16 cellular contexts compared by ENCODE assay signal in the genomic region with DNA sequence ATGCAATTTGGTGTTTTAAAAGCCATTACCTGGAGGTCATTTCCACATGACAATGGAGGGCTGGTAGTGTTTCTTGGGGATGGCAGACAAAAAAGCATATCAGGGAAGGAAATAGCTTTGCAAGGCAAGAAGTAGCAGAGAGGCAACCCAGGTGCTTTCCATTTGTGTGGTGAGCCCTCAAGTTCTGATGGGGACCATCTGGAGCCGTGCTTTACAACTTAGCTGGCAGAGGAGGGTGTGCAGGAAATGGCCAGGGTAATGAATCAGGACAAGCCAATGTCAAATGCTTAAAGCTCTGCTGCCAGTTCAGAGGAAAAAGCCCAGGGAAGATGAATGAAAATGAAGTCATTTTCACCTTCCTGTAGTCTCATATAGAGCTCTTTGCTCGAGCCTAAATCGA.
"Had no signal": no experiment of that assay in that cellular context is flagged by ENCODE, and none has a peak within 500 bp of the region (broad histone marks: within the 10 kb centered on the region; RNA-seq: fewer than 3 reads in every experiment).

No MANE protein-coding gene starts in this region.

- H3K9me3 ChIP-seq: gastrocnemius medialis, left lung, prostate gland, right atrium auricular region had no signal

- H3K4me3 Mint-ChIP-seq: activated CD4-positive, alpha-beta T cell treated with anti-CD3 and anti-CD28 coated beads, Interleukin-2, amount 10 ng/mL, durations not matched to agents 7 days and 5 days; activated T-cell treated with anti-CD3 and anti-CD28 coated beads, Interleukin-2, amount 50 U/mL, for 72 hours; neural crest cell; stimulated activated naive CD8-positive, alpha-beta T cell treated with anti-CD3 and anti-CD28 coated beads, Interleukin-15, amount 100 ng/mL, for 72 hours had no signal

- H3K27ac ChIP-seq: gastrocnemius medialis, left lung, prostate gland, right atrium auricular region had no signal

- DNase-seq: activated CD4-positive, alpha-beta T cell treated with anti-CD3 and anti-CD28 coated beads, Interleukin-2, amount 10 ng/mL, durations not matched to agents 7 days and 5 days; activated effector memory CD4-positive, alpha-beta T cell treated with anti-CD3 and anti-CD28 coated beads, Interleukin-2, amount 50 U/mL, for 16 hours; activated naive CD4-positive, alpha-beta T cell treated with anti-CD3 and anti-CD28 coated beads, Interleukin-2, amount 50 U/mL, for 16 hours; activated T-cell treated with anti-CD3 and anti-CD28 coated beads, Interleukin-2, amount 50 U/mL, for 72 hours; gastrocnemius medialis; head of caudate nucleus; left lung; mammary epithelial cell; stimulated activated CD4-positive, alpha-beta T cell treated with anti-CD3 and anti-CD28 coated beads, Interleukin-2, amount 100 ng/mL, for 24 hours; stimulated activated naive CD8-positive, alpha-beta T cell treated with anti-CD3 and anti-CD28 coated beads, Interleukin-15, amount 100 ng/mL, for 72 hours; trophoblast cell had no signal

- H3K4me1 ChIP-seq: gastrocnemius medialis, left lung, prostate gland, right atrium auricular region had no signal

- H3K9me3 Mint-ChIP-seq: activated CD4-positive, alpha-beta T cell treated with anti-CD3 and anti-CD28 coated beads, Interleukin-2, amount 10 ng/mL, durations not matched to agents 7 days and 5 days; activated T-cell treated with anti-CD3 and anti-CD28 coated beads, Interleukin-2, amount 50 U/mL, for 72 hours; neural crest cell had no signal

- H3K27me3 ChIP-seq: right atrium auricular region had no signal

- FAIRE-seq: astrocyte, keratinocyte had no signal

- H3K4me3 ChIP-seq: gastrocnemius medialis, left lung, prostate gland, right atrium auricular region had no signal

- H3K27ac Mint-ChIP-seq: activated CD4-positive, alpha-beta T cell treated with anti-CD3 and anti-CD28 coated beads, Interleukin-2, amount 10 ng/mL, durations not matched to agents 7 days and 5 days; activated T-cell treated with anti-CD3 and anti-CD28 coated beads, Interleukin-2, amount 50 U/mL, for 72 hours; stimulated activated naive CD8-positive, alpha-beta T cell treated with anti-CD3 and anti-CD28 coated beads, Interleukin-15, amount 100 ng/mL, for 72 hours had no signal

- H3K36me3 ChIP-seq: gastrocnemius medialis, left lung, prostate gland, right atrium auricular region had no signal

- H3K4me1 Mint-ChIP-seq: activated CD4-positive, alpha-beta T cell treated with anti-CD3 and anti-CD28 coated beads, Interleukin-2, amount 10 ng/mL, durations not matched to agents 7 days and 5 days; stimulated activated naive CD8-positive, alpha-beta T cell treated with anti-CD3 and anti-CD28 coated beads, Interleukin-15, amount 100 ng/mL, for 72 hours had no signal
